In the genomic region with DNA sequence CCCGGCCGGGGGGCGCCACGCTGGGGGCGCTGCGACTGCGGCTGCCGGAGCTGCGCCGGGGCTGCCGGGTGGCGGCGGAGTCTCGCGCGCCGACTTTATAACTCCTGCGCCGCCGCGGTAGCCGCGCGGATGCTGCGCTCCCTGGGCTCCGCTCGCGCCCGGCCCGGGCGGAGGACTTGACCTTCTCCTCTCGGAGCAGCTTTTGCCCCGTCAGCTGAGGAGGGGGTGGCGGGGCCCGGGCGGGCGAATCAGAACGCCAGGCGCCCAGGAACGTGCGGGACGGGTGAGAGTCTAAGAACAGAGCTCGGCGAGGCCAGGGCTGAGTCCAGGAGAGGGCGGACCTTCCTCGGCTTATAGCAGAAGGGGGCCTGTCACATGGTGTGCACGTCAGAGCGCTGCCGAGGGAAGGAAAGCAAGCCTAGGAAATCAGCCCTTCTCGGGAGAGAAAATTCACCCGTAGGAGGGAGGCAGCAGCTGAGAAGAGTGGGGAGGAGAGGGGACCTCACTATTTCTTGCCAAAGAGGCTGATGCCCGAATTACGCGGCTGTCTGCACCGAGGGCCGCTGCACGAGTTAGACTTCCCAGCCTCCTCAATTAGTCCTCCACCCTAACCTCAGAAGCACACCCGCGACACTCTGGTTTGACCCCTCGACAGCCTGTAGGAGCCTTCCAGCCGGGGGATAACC, we compare ENCODE assay signal across 8 cellular contexts. TPM values are rescaled to one million over a fixed set of nuclear protein-coding genes. Genes with fewer than 3 reads are reported as not detected.
DNase-seq lines count a peak whose midpoint lies in the region; ATAC-seq and TF ChIP-seq lines count a peak whose summit lies in the region.

A gene (minus strand): TSS at position 327 of the 686 bp plus-strand sequence. CDS start 415 bp downstream, outside the sequence.

- H3K4me3 ChIP-seq in fibroblast of mammary gland (ENCODE audit: control insufficient read depth, low read depth, low read length): peak within 1 kb of the TSS; percentile 51

- H3K36me3 Mint-ChIP-seq in activated T-cell treated with anti-CD3 and anti-CD28 coated beads, Interleukin-2, amount 50 U/mL, for 24 hours (ENCODE audit: low read depth): no peaks in the 10 kb centered on the region
- peaks cover 0 to 17% (median 3%) of the 10 kb centered on the region in 3 donors for H3K36me3 Mint-ChIP-seq in naive thymus-derived CD8-positive, alpha-beta T cell

- peak within 1 kb of the TSS; percentile 78 for H3K4me3 Mint-ChIP-seq in activated T-cell treated with anti-CD3 and anti-CD28 coated beads, Interleukin-2, amount 50 U/mL, for 24 hours
- peak within 1 kb of the TSS; percentile 79 to 93 (median 89) for H3K4me3 Mint-ChIP-seq in naive thymus-derived CD8-positive, alpha-beta T cell

- peaks cover 84% of the 10 kb centered on the region for H3K27me3 Mint-ChIP-seq in activated T-cell treated with anti-CD3 and anti-CD28 coated beads, Interleukin-2, amount 50 U/mL, for 24 hours
- peaks cover 39 to 75% (median 61%) of the 10 kb centered on the region in 5 donors for H3K27me3 Mint-ChIP-seq in naive thymus-derived CD8-positive, alpha-beta T cell

- ATAC-seq in HG02852 (IDR thresholded peaks at IDR 0.05; ENCODE audit: unreplicated experiment): peak; percentile 53
- peak; percentile 38 to 39 for ATAC-seq in naive thymus-derived CD8-positive, alpha-beta T cell

- no peaks in the 10 kb centered on the region for H3K9me3 Mint-ChIP-seq in activated T-cell treated with anti-CD3 and anti-CD28 coated beads, Interleukin-2, amount 50 U/mL, for 24 hours
- H3K9me3 Mint-ChIP-seq in naive thymus-derived CD8-positive, alpha-beta T cell: peaks cover 0 to 20% (median 11%) of the 10 kb centered on the region in 9 donors

- TF ChIP-seq CTCF in fibroblast of mammary gland (conservative IDR thresholded peaks at IDR 0.05; ENCODE audit: control insufficient read depth, insufficient read depth, low read depth, low read length): no peak

- peak within 1 kb of the TSS; percentile 82 for H3K27ac Mint-ChIP-seq in activated T-cell treated with anti-CD3 and anti-CD28 coated beads, Interleukin-2, amount 50 U/mL, for 24 hours
- H3K27ac Mint-ChIP-seq in naive thymus-derived CD8-positive, alpha-beta T cell: peak within 1 kb of the TSS in 5 of 10 donors; percentile 11 to 84 (median 69)

- peak; percentile 96 for DNase-seq in EH (ENCODE audit: low read depth)
- peak; percentile 75 for DNase-seq in NCI-H345 treated with DMSO at 0.1 percent for 48 hours (lab: John Stamatoyannopoulos, UW; ENCODE audit: unreplicated experiment)
- peak; percentile 69 for DNase-seq in activated T-cell treated with anti-CD3 and anti-CD28 coated beads, Interleukin-2, amount 50 U/mL, for 24 hours
- DNase-seq in fibroblast of mammary gland (ENCODE audit: low read depth): peak; percentile 82
- DNase-seq in naive thymus-derived CD8-positive, alpha-beta T cell: peak in 4 of 10 donors; percentile 24 to 46 (median 32)
- DNase-seq in superior temporal gyrus (ENCODE audit: extremely low spot score): no peak
- no peak for DNase-seq in middle frontal gyrus (ENCODE audit: extremely low spot score, low spot score)

- POLR2A ChIA-PET in naive thymus-derived CD8-positive, alpha-beta T cell (lab: Charles Lee): no interaction called here

- peaks cover 19% of the 10 kb centered on the region for H3K4me1 Mint-ChIP-seq in activated T-cell treated with anti-CD3 and anti-CD28 coated beads, Interleukin-2, amount 50 U/mL, for 24 hours (ENCODE audit: low read depth)
- peaks cover 4 to 23% (median 18%) of the 10 kb centered on the region in 4 donors for H3K4me1 Mint-ChIP-seq in naive thymus-derived CD8-positive, alpha-beta T cell

RNA-seq across cellular contexts. Expression of the gene that starts here (rescaled TPM):
- total RNA-seq in naive thymus-derived CD8-positive, alpha-beta T cell: not detected
- not detected for polyA plus RNA-seq in naive thymus-derived CD8-positive, alpha-beta T cell

Comparison
In these comparisons a context has a peak if more than half of its experiments do, and no peak if none do; other contexts are left out.
1. Peak in ATAC-seq in naive thymus-derived CD8-positive, alpha-beta T cell; RNA of the gene not detected or under 1 TPM.
2. DNase-seq: peak in EH (single experiment), NCI-H345 treated with DMSO at 0.1 percent for 48 hours (single experiment), activated T-cell treated with anti-CD3 and anti-CD28 coated beads, Interleukin-2, amount 50 U/mL, for 24 hours (single experiment) and fibroblast of mammary gland (single experiment); none in superior temporal gyrus (single experiment) and middle frontal gyrus (single experiment).